In genomic region chr5:68534131-68534940, GRCh38 we compare ENCODE assay signal across 8 cellular contexts.
DNase-seq lines count a peak whose midpoint lies in the region; TF ChIP-seq lines count a peak whose summit lies in the region.

No MANE protein-coding gene starts in this region.

- peaks cover 4% of the 10 kb centered on the region for H3K27me3 Mint-ChIP-seq in activated T-helper 1 cell treated with anti-CD3 and anti-CD28 coated beads, Interleukin-12 subunit alpha, Interleukin-12 subunit beta, Interleukin-2, Interleukin-4 antibody, amounts not matched to agents 30 ng/mL and 10 ng/mL and 1 ng/mL, durations not matched to agents 14 hours and 24 hours and 36 hours (ENCODE audit: insufficient read depth)

- H3K9me3 ChIP-seq in parathyroid adenoma (ENCODE audit: control insufficient read depth, low read length): no peaks in the 10 kb centered on the region

- peak overlapping the region; percentile 96 for H3K27ac ChIP-seq in parathyroid adenoma

- H3K4me3 Mint-ChIP-seq in activated T-helper 1 cell treated with anti-CD3 and anti-CD28 coated beads, Interleukin-12 subunit alpha, Interleukin-12 subunit beta, Interleukin-2, Interleukin-4 antibody, amounts not matched to agents 30 ng/mL and 10 ng/mL and 1 ng/mL, durations not matched to agents 14 hours and 24 hours and 36 hours: no peak overlapping the region

- intact Hi-C loops in activated T-helper 1 cell treated with anti-CD3 and anti-CD28 coated beads, Interleukin-12 subunit alpha, Interleukin-12 subunit beta, Interleukin-2, Interleukin-4 antibody, amounts not matched to agents 30 ng/mL and 10 ng/mL and 1 ng/mL, durations not matched to agents 14 hours and 24 hours and 36 hours (cut with micrococcal nuclease): no loop called here

- no peak for TF ChIP-seq CTCF in fibroblast of the aortic adventitia (IDR thresholded peaks at IDR 0.05; ENCODE audit: insufficient read depth, low read length)
- TF ChIP-seq CTCF in parathyroid adenoma (IDR thresholded peaks at IDR 0.05): no peak
- no peak for TF ChIP-seq CTCF in GM10248 (IDR thresholded peaks at IDR 0.05; ENCODE audit: control extremely low read depth, extremely low read depth, low read depth, missing control alignments)

- H2AFZ ChIP-seq in parathyroid adenoma: peak overlapping the region; percentile 84

- no peaks in the 10 kb centered on the region for H3K27me3 ChIP-seq in parathyroid adenoma (ENCODE audit: control insufficient read depth, insufficient read depth, low read length)

- no peaks in the 10 kb centered on the region for H3K36me3 Mint-ChIP-seq in activated T-helper 1 cell treated with anti-CD3 and anti-CD28 coated beads, Interleukin-12 subunit alpha, Interleukin-12 subunit beta, Interleukin-2, Interleukin-4 antibody, amounts not matched to agents 30 ng/mL and 10 ng/mL and 1 ng/mL, durations not matched to agents 14 hours and 24 hours and 36 hours (ENCODE audit: low read depth)

- H3K4me2 ChIP-seq in parathyroid adenoma (ENCODE audit: low read length): peak overlapping the region; percentile 27

- H3K79me2 ChIP-seq in parathyroid adenoma: no peaks in the 10 kb centered on the region

- no peaks in the 10 kb centered on the region for H3K9me3 Mint-ChIP-seq in activated T-helper 1 cell treated with anti-CD3 and anti-CD28 coated beads, Interleukin-12 subunit alpha, Interleukin-12 subunit beta, Interleukin-2, Interleukin-4 antibody, amounts not matched to agents 30 ng/mL and 10 ng/mL and 1 ng/mL, durations not matched to agents 14 hours and 24 hours and 36 hours

- no peak overlapping the region for H3K27ac Mint-ChIP-seq in activated T-helper 1 cell treated with anti-CD3 and anti-CD28 coated beads, Interleukin-12 subunit alpha, Interleukin-12 subunit beta, Interleukin-2, Interleukin-4 antibody, amounts not matched to agents 30 ng/mL and 10 ng/mL and 1 ng/mL, durations not matched to agents 14 hours and 24 hours and 36 hours

- no peak overlapping the region for H3K9ac ChIP-seq in parathyroid adenoma

- DNase-seq in COR-L47 (lab: John Stamatoyannopoulos, UW) (peak; percentile 44), NCI-H446 treated with DMSO at 0.1 percent for 48 hours (lab: John Stamatoyannopoulos, UW) (peak; percentile 84), fibroblast of the aortic adventitia (ENCODE audit: low read depth) (peak; percentile 78), NCI-H2196 treated with DMSO at 0.1 percent for 48 hours (lab: John Stamatoyannopoulos, UW; ENCODE audit: unreplicated experiment) (no peak), GM10248 (ENCODE audit: extremely low spot score) (no peak)
- DNase-seq in activated T-helper 1 cell treated with anti-CD3 and anti-CD28 coated beads, Interleukin-12 subunit alpha, Interleukin-12 subunit beta, Interleukin-2, Interleukin-4 antibody, amounts not matched to agents 30 ng/mL and 10 ng/mL and 1 ng/mL, durations not matched to agents 14 hours and 24 hours and 36 hours (ENCODE audit: low spot score): no peak
- no peak for DNase-seq in stimulated activated CD4-positive, alpha-beta T cell treated with anti-CD3 and anti-CD28 coated beads, Interleukin-4, amount 100 ng/mL, for 1 hour

- H3K4me3 ChIP-seq in fibroblast of the aortic adventitia (ENCODE audit: low read depth, low read length) (peak overlapping the region; percentile 29), parathyroid adenoma (ENCODE audit: low read depth, low read length) (peak overlapping the region; percentile 7)

- POLR2A ChIA-PET in GM10248 (lab: Yijun Ruan, JAX): no interaction called here

- CTCF ChIA-PET in GM10248 (lab: Yijun Ruan, JAX): interaction anchor here (1.1 kb wide), 1 partner anchor 30 kb away, joined by 4 read pairs; no protein-coding TSS in a partner anchor

- peaks cover 33% of the 10 kb centered on the region for H3K4me1 ChIP-seq in parathyroid adenoma

- no peaks in the 10 kb centered on the region for H3K4me1 Mint-ChIP-seq in activated T-helper 1 cell treated with anti-CD3 and anti-CD28 coated beads, Interleukin-12 subunit alpha, Interleukin-12 subunit beta, Interleukin-2, Interleukin-4 antibody, amounts not matched to agents 30 ng/mL and 10 ng/mL and 1 ng/mL, durations not matched to agents 14 hours and 24 hours and 36 hours (ENCODE audit: low read depth)

- H3K36me3 ChIP-seq in parathyroid adenoma (ENCODE audit: control insufficient read depth, insufficient read depth, low read length): no peaks in the 10 kb centered on the region

Comparison
In these comparisons a context has a peak if more than half of its experiments do, and no peak if none do; other contexts are left out.
1. DNase-seq: peak in COR-L47 (single experiment), NCI-H446 treated with DMSO at 0.1 percent for 48 hours (single experiment) and fibroblast of the aortic adventitia (single experiment); none in NCI-H2196 treated with DMSO at 0.1 percent for 48 hours (single experiment), GM10248 (single experiment), activated T-helper 1 cell treated with anti-CD3 and anti-CD28 coated beads, Interleukin-12 subunit alpha, Interleukin-12 subunit beta, Interleukin-2, Interleukin-4 antibody, amounts not matched to agents 30 ng/mL and 10 ng/mL and 1 ng/mL, durations not matched to agents 14 hours and 24 hours and 36 hours (single experiment) and stimulated activated CD4-positive, alpha-beta T cell treated with anti-CD3 and anti-CD28 coated beads, Interleukin-4, amount 100 ng/mL, for 1 hour (single experiment).